Comparison of ENCODE assay signal across 1 cellular context in genomic region chr14:20684662-20685456, GRCh38.
TF ChIP-seq lines count a peak whose summit lies in the region.

No MANE protein-coding gene starts in this region.

TF ChIP-seq in IMR-90, 13 proteins besides CTCF, POLR2A, EP300 and RAD21:
- TF ChIP-seq NFE2L2 (IDR thresholded peaks at IDR 0.05; ENCODE audit: low read depth, low read length), result no peak
- no peak for TF ChIP-seq RCOR1 (IDR thresholded peaks at IDR 0.05; ENCODE audit: insufficient replicate concordance, low read length)
- TF ChIP-seq CHD1 (IDR thresholded peaks at IDR 0.05; ENCODE audit: low read depth, low read length), result no peak
- TF ChIP-seq CEBPB (IDR thresholded peaks at IDR 0.05; ENCODE audit: low read depth, low read length), result peak; percentile 92
